1 cellular context compared by ENCODE assay signal in the genomic region with DNA sequence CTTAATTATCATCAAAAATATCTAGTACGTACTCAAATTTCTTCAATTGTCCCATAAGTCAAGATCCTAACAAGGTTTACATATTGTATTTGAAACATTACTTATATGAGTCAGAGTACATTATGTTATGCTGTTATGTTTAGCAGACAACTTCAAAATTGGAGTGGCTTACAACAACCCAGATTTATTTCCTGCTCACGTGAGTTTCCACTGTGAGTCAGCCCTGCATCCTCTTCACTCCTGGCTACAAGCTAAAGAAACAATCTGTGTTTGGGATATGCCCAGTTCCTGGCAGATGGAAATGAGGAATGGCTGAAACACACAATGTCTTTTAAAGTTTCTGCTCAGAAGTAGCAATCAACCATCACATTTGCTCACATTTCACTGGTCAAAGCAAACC.
A peak's percentile ranks its signal among the peaks of the same experiment; 100 is the strongest.
TF ChIP-seq lines count a peak whose summit lies in the region.

No MANE protein-coding gene starts in this region.

TF ChIP-seq in SK-N-SH, 30 proteins besides CTCF, POLR2A, EP300 and RAD21 (continued from another document):
- TF ChIP-seq, protein P1, sequence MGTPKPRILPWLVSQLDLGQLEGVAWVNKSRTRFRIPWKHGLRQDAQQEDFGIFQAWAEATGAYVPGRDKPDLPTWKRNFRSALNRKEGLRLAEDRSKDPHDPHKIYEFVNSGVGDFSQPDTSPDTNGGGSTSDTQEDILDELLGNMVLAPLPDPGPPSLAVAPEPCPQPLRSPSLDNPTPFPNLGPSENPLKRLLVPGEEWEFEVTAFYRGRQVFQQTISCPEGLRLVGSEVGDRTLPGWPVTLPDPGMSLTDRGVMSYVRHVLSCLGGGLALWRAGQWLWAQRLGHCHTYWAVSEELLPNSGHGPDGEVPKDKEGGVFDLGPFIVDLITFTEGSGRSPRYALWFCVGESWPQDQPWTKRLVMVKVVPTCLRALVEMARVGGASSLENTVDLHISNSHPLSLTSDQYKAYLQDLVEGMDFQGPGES (IDR thresholded peaks at IDR 0.05; ENCODE audit: low read depth, low read length): no peak
- TF ChIP-seq, protein P2, sequence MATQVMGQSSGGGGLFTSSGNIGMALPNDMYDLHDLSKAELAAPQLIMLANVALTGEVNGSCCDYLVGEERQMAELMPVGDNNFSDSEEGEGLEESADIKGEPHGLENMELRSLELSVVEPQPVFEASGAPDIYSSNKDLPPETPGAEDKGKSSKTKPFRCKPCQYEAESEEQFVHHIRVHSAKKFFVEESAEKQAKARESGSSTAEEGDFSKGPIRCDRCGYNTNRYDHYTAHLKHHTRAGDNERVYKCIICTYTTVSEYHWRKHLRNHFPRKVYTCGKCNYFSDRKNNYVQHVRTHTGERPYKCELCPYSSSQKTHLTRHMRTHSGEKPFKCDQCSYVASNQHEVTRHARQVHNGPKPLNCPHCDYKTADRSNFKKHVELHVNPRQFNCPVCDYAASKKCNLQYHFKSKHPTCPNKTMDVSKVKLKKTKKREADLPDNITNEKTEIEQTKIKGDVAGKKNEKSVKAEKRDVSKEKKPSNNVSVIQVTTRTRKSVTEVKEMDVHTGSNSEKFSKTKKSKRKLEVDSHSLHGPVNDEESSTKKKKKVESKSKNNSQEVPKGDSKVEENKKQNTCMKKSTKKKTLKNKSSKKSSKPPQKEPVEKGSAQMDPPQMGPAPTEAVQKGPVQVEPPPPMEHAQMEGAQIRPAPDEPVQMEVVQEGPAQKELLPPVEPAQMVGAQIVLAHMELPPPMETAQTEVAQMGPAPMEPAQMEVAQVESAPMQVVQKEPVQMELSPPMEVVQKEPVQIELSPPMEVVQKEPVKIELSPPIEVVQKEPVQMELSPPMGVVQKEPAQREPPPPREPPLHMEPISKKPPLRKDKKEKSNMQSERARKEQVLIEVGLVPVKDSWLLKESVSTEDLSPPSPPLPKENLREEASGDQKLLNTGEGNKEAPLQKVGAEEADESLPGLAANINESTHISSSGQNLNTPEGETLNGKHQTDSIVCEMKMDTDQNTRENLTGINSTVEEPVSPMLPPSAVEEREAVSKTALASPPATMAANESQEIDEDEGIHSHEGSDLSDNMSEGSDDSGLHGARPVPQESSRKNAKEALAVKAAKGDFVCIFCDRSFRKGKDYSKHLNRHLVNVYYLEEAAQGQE (IDR thresholded peaks at IDR 0.05; ENCODE audit: low read depth, low read length): no peak
- TF ChIP-seq MEF2A (IDR thresholded peaks at IDR 0.05; ENCODE audit: borderline replicate concordance, low read depth) (no peak), EZH2phosphoT487 (IDR thresholded peaks at IDR 0.05; ENCODE audit: borderline replicate concordance, low read depth) (no peak), FOXM1 (IDR thresholded peaks at IDR 0.05; ENCODE audit: low read depth) (peak; percentile 22; the same call in 1 of the 2 replicates), POLR2AphosphoS5 (IDR thresholded peaks at IDR 0.05; ENCODE audit: low read depth, low read length) (no peak; the same call in 1 of the 2 replicates), NRF1 (IDR thresholded peaks at IDR 0.05; ENCODE audit: low read depth, low read length) (no peak), ELF1 (IDR thresholded peaks at IDR 0.05) (no peak), GABPA (IDR thresholded peaks at IDR 0.05; ENCODE audit: low read depth) (no peak)
